Comparison of ENCODE assay signal across 9 cellular contexts in genomic region chr4:180058731-180059215, GRCh38.
DNase-seq lines count a peak whose midpoint lies in the region; ATAC-seq, FAIRE-seq and TF ChIP-seq lines count a peak whose summit lies in the region.
"Had no signal": no experiment of that assay in that cellular context is flagged by ENCODE, and none has a peak within 500 bp of the region (broad histone marks: within the 10 kb centered on the region; RNA-seq: fewer than 3 reads in every experiment).

No MANE protein-coding gene starts in this region.

- CTCF ChIA-PET in mammary epithelial cell (lab: Charles Lee; ENCODE audit: low non-redundant PET) = no interaction called here

- TF ChIP-seq CTCF in H9 (conservative IDR thresholded peaks at IDR 0.05) = no peak
- no peak for TF ChIP-seq CTCF in mammary epithelial cell (conservative IDR thresholded peaks at IDR 0.05 in 1 of 2, IDR thresholded peaks at IDR 0.05 in 1 of 2; ENCODE audit: extremely low read depth in 1 of 2, insufficient read depth in 1 of 2, low read depth in 1 of 2, low read length in 2 of 2)
- no peak for TF ChIP-seq CTCF in kidney (IDR thresholded peaks at IDR 0.05; ENCODE audit: borderline replicate concordance, extremely low read depth, insufficient read depth)

- H3K36me3 ChIP-seq in mammary epithelial cell (ENCODE audit: insufficient read depth, low read length) (no peaks in the 10 kb centered on the region), kidney (ENCODE audit: control insufficient read depth in 1 of 2, insufficient read depth in 2 of 2, low read length in 2 of 2) (no peaks in the 10 kb centered on the region)

- dilution Hi-C loops in mammary epithelial cell (cut with HindIII; ENCODE audit: low sequenced_read_pairs) = no loop called here

- peak overlapping the region; percentile 73; the same call in 1 of the 2 replicates for H3K14ac ChIP-seq in H9 (ENCODE audit: insufficient read depth, low read length)

- DNase-seq in EL (peak; percentile 6), H9 (peak; percentile 78), NCI-H2227 (lab: John Stamatoyannopoulos, UW; ENCODE audit: unreplicated experiment) (peak; percentile 76), mammary epithelial cell (peak; percentile 25), kidney (peak; percentile 69), NCI-H187 treated with DMSO at 0.1 percent for 48 hours (lab: John Stamatoyannopoulos, UW) (no peak), T-helper 17 cell (no peak)
- DNase-seq in stimulated activated naive CD8-positive, alpha-beta T cell treated with anti-CD3 and anti-CD28 coated beads, Interleukin-15, Interleukin-2, amounts not matched to agents 100 U/mL and 50 U/mL, for 24 hours = peak; percentile 5

- H3K9me3 ChIP-seq in H9 (ENCODE audit: control insufficient read depth, low read depth, low read length) (no peaks in the 10 kb centered on the region), mammary epithelial cell (replicated peaks; ENCODE audit: insufficient read depth, low read length) (no peaks in the 10 kb centered on the region), kidney (ENCODE audit: control insufficient read depth in 1 of 2, low read length in 2 of 2) (no peaks in the 10 kb centered on the region), T-helper 17 cell (ENCODE audit: control insufficient read depth, low read length, poor library complexity, severe bottlenecking) (no peaks in the 10 kb centered on the region)

- no peak overlapping the region for H3K9ac ChIP-seq in H9 (ENCODE audit: extremely low read depth, insufficient read length, low read length)
- no peak overlapping the region for H3K9ac ChIP-seq in mammary epithelial cell (ENCODE audit: insufficient read depth, low read length)
- H3K9ac ChIP-seq in kidney (ENCODE audit: low read length in 2 of 2) = no peak overlapping the region

- H3K27me3 Mint-ChIP-seq in H9 (ENCODE audit: low read depth) (peaks cover 50% of the 10 kb centered on the region), T-helper 17 cell (peaks cover 27% of the 10 kb centered on the region)

- H3K4me3 Mint-ChIP-seq in H9 (peak overlapping the region; percentile 89 to 97), T-helper 17 cell (no peak overlapping the region)

- H3K4ac ChIP-seq in H9 (ENCODE audit: low read depth, low read length) = no peak overlapping the region

- H3K4me1 Mint-ChIP-seq in H9 = peaks cover 15 to 19% of the 10 kb centered on the region in 2 experiments
- peaks cover 3% of the 10 kb centered on the region for H3K4me1 Mint-ChIP-seq in T-helper 17 cell

- H3K27me3 ChIP-seq in H9 (ENCODE audit: insufficient read depth, low read length) = peaks cover 6% of the 10 kb centered on the region; the same call in 1 of the 2 replicates
- peaks cover 28% of the 10 kb centered on the region for H3K27me3 ChIP-seq in mammary epithelial cell (ENCODE audit: insufficient read depth, low read length)

- ATAC-seq in stimulated activated naive CD8-positive, alpha-beta T cell treated with anti-CD3 and anti-CD28 coated beads, Interleukin-15, Interleukin-2, amounts not matched to agents 100 U/mL and 50 U/mL, for 24 hours = peak; percentile 28
- no peak for ATAC-seq in T-helper 17 cell

- in situ Hi-C loops in mammary epithelial cell (cut with MboI; ENCODE audit: low sequenced_read_pairs in 2 of 2) = no loop called here

- no peaks in the 10 kb centered on the region; a peak in 1 of 5 replicates for H3K9me3 Mint-ChIP-seq in H9
- H3K9me3 Mint-ChIP-seq: T-helper 1 cell treated with Interleukin-12 subunit alpha and Interleukin-12 subunit beta and Interleukin-4 antibody, amounts not matched to agents 30 μg/mL and 1 μg/mL, for 36 hours had no signal

- no TSS peak for BruUV-seq in mammary epithelial cell (replicated peaks; lab: Mats Ljungman, UMichigan)

- H3K27ac Mint-ChIP-seq in H9 (no peak overlapping the region; a peak in 1 of 7 replicates), T-helper 17 cell (no peak overlapping the region)
- H3K27ac Mint-ChIP-seq: T-helper 1 cell treated with Interleukin-12 subunit alpha and Interleukin-12 subunit beta and Interleukin-4 antibody, amounts not matched to agents 30 μg/mL and 1 μg/mL, for 36 hours had no signal

- no peak for FAIRE-seq in kidney (lab: Jason Lieb, UNC)

- H3K79me2 ChIP-seq in H9 (ENCODE audit: insufficient read depth, low read length) = no peaks in the 10 kb centered on the region
- no peaks in the 10 kb centered on the region for H3K79me2 ChIP-seq in mammary epithelial cell (ENCODE audit: insufficient read depth, low read length)

- H3K4me1 ChIP-seq in H9 (ENCODE audit: insufficient read depth, low read length) (no peaks in the 10 kb centered on the region; the same call in 1 of the 2 replicates), mammary epithelial cell (ENCODE audit: insufficient read depth, low read length) (peaks cover 16% of the 10 kb centered on the region), kidney (ENCODE audit: control insufficient read depth in 1 of 2, insufficient read depth in 1 of 2, low read depth in 1 of 2, low read length in 2 of 2) (peaks cover 0 to 7% of the 10 kb centered on the region in 2 donors)

- no peak overlapping the region for H2BK12ac ChIP-seq in H9 (ENCODE audit: insufficient read length, low read depth, low read length)

- H4K8ac ChIP-seq in H9 (replicated peaks; ENCODE audit: insufficient read length, low read depth, low read length) = no peak overlapping the region

- no peak overlapping the region for H2AFZ ChIP-seq in H9 (ENCODE audit: low read length)
- H2AFZ ChIP-seq in mammary epithelial cell (ENCODE audit: low read depth, low read length) = peak overlapping the region; percentile 69

- H2BK20ac ChIP-seq in H9 (ENCODE audit: low read depth, low read length, poor library complexity, severe bottlenecking) = no peak overlapping the region

- H3K56ac ChIP-seq in H9 (ENCODE audit: insufficient read length, low read depth, low read length) = no peak overlapping the region

- peak overlapping the region; percentile 35 to 57 (median 38) for H3K4me3 ChIP-seq in mammary epithelial cell (replicated peaks in 1 of 3; ENCODE audit: insufficient read depth in 1 of 3, low read depth in 2 of 3, low read length in 3 of 3)
- peak overlapping the region in 1 of 2 donors; percentile 38 for H3K4me3 ChIP-seq in kidney (ENCODE audit: low read length in 2 of 2)

- H3K36me3 Mint-ChIP-seq in H9 (ENCODE audit: insufficient read depth in 1 of 3, low read depth in 3 of 3) (no peaks in the 10 kb centered on the region), T-helper 17 cell (ENCODE audit: low read depth) (no peaks in the 10 kb centered on the region)

- no peak overlapping the region for H4K5ac ChIP-seq in H9 (ENCODE audit: insufficient read length, low read depth, low read length)

- no peak overlapping the region for H4K91ac ChIP-seq in H9 (ENCODE audit: insufficient read length, low read depth, low read length)

- H2BK120ac ChIP-seq in H9 (ENCODE audit: low read depth, low read length, poor library complexity, severe bottlenecking) = no peak overlapping the region

- H3K4me2 ChIP-seq in H9 (ENCODE audit: insufficient read depth, insufficient read length, low read length) (peak overlapping the region; percentile 94), mammary epithelial cell (ENCODE audit: insufficient read depth, low read depth, low read length) (peak overlapping the region; percentile 91)

- H3K23ac ChIP-seq in H9 (ENCODE audit: insufficient read length, low read depth, low read length) = no peak overlapping the region

- no peak overlapping the region for H2AK5ac ChIP-seq in H9 (ENCODE audit: insufficient read length, low read length)

- no peak overlapping the region for H3T11ph ChIP-seq in H9 (ENCODE audit: low read length)

- intact Hi-C loops in mammary epithelial cell (cut with micrococcal nuclease) (no loop called here), kidney (cut with DNase I) (no loop called here)

- H2BK15ac ChIP-seq in H9 (ENCODE audit: low read depth, low read length) = no peak overlapping the region

- H4K20me1 ChIP-seq in H9 (ENCODE audit: control insufficient read depth, insufficient read depth, insufficient read length) (no peaks in the 10 kb centered on the region), mammary epithelial cell (ENCODE audit: insufficient read depth, low read length) (no peaks in the 10 kb centered on the region)

- H3K27ac ChIP-seq in H9 (ENCODE audit: insufficient read length, low read depth, low read length) = no peak overlapping the region
- no peak overlapping the region for H3K27ac ChIP-seq in mammary epithelial cell (ENCODE audit: insufficient read depth, low read depth, low read length)
- no peak overlapping the region for H3K27ac ChIP-seq in kidney (ENCODE audit: low read depth in 2 of 2, low read length in 2 of 2)

- no peak overlapping the region for H3K18ac ChIP-seq in H9 (ENCODE audit: insufficient read length, low read depth, low read length)

- H3K79me1 ChIP-seq in H9 (ENCODE audit: insufficient read depth, low read depth, low read length, poor library complexity, severe bottlenecking) = no peaks in the 10 kb centered on the region

- no CpG with 5 or more reads among the region's 64 CpGs for WGBS in H9 (ENCODE audit: extremely low coverage, insufficient read length, low lambda C conversion rate)
- 0% methylated on average over 6 of the region's 64 CpGs for WGBS in mammary epithelial cell (ENCODE audit: low coverage, missing lambda C conversion rate)

- H2BK5ac ChIP-seq in H9 (ENCODE audit: insufficient read length, low read length) = no peak overlapping the region

- H3K23me2 ChIP-seq in H9 (ENCODE audit: insufficient read length, low read depth, low read length, poor library complexity, severe bottlenecking) = peaks cover 11% of the 10 kb centered on the region

Comparison
In these comparisons a context has a peak if more than half of its experiments do, and no peak if none do; other contexts are left out.
1. DNase-seq: peak in EL (single experiment), H9 (single experiment), NCI-H2227 (single experiment), mammary epithelial cell (single experiment), kidney (single experiment) and stimulated activated naive CD8-positive, alpha-beta T cell treated with anti-CD3 and anti-CD28 coated beads, Interleukin-15, Interleukin-2, amounts not matched to agents 100 U/mL and 50 U/mL, for 24 hours (single experiment); none in NCI-H187 treated with DMSO at 0.1 percent for 48 hours (single experiment) and T-helper 17 cell (0 of 3).